In genomic region chr3:149609595-149609994, GRCh38 we compare ENCODE assay signal across 12 cellular contexts. TPM values are rescaled to one million over a fixed set of nuclear protein-coding genes. Genes with fewer than 3 reads are reported as not detected.
A peak's percentile ranks its signal among the peaks of the same experiment; 100 is the strongest.
DNase-seq lines count a peak whose midpoint lies in the region; ATAC-seq and TF ChIP-seq lines count a peak whose summit lies in the region.
"Had no signal": no experiment of that assay in that cellular context is flagged by ENCODE, and none has a peak within 500 bp of the region (broad histone marks: within the 10 kb centered on the region; RNA-seq: fewer than 3 reads in every experiment).

No MANE protein-coding gene starts in this region.

- H3K27me3 ChIP-seq in right lobe of liver (no peaks in the 10 kb centered on the region), SJCRH30 (no peaks in the 10 kb centered on the region)
- H3K27me3 ChIP-seq: gastrocnemius medialis had no signal

- DNase-seq in right lobe of liver (no peak), SJCRH30 (no peak), NCI-H1436 (lab: John Stamatoyannopoulos, UW) (no peak), posterior vena cava (ENCODE audit: low spot score) (no peak)
- DNase-seq in activated CD4-positive, alpha-beta T cell treated with anti-CD3 and anti-CD28 coated beads for 4 hours: no peak
- DNase-seq: activated naive CD4-positive, alpha-beta T cell; DND-41; gastrocnemius medialis had no signal

- WGBS in right lobe of liver (ENCODE audit: insufficient coverage, low coverage, low lambda C conversion rate, missing lambda C conversion rate): 22% methylated on average over 4 of the region's 4 CpGs

- H3K4me3 ChIP-seq in right lobe of liver: no peak overlapping the region
- H3K4me3 ChIP-seq in SJCRH30: no peak overlapping the region
- H3K4me3 ChIP-seq: gastrocnemius medialis had no signal

- TF ChIP-seq POLR2A in right lobe of liver (IDR thresholded peaks at IDR 0.05): no peak

- TF ChIP-seq CTCF in right lobe of liver (IDR thresholded peaks at IDR 0.05): no peak

- peak; percentile 94 for ATAC-seq in GM18508 (IDR thresholded peaks at IDR 0.05; ENCODE audit: insufficient read depth, unreplicated experiment)
- peak; percentile 98 for ATAC-seq in GM21529 (IDR thresholded peaks at IDR 0.05; ENCODE audit: unreplicated experiment)
- ATAC-seq in HG03432 (IDR thresholded peaks at IDR 0.05; ENCODE audit: unreplicated experiment): peak; percentile 96
- peak; percentile 48 to 76 (median 70) for ATAC-seq in right lobe of liver

- intact Hi-C loops in right lobe of liver (cut with DNase I) (no loop called here), posterior vena cava (cut with DNase I) (no loop called here)

- peaks cover 0 to 27% (median 13%) of the 10 kb centered on the region in 4 donors for H3K4me1 ChIP-seq in right lobe of liver
- H3K4me1 ChIP-seq in SJCRH30: peaks cover 17% of the 10 kb centered on the region

- peak overlapping the region; percentile 53 to 71 (median 67) for H3K27ac ChIP-seq in right lobe of liver
- H3K27ac ChIP-seq in SJCRH30: no peak overlapping the region
- H3K27ac ChIP-seq: KMS-11 had no signal

- H3K9me3 ChIP-seq in right lobe of liver: no peaks in the 10 kb centered on the region
- no peaks in the 10 kb centered on the region for H3K9me3 ChIP-seq in SJCRH30 (replicated peaks)
- H3K9me3 ChIP-seq: gastrocnemius medialis had no signal

- H3K36me3 ChIP-seq in right lobe of liver (no peaks in the 10 kb centered on the region), SJCRH30 (no peaks in the 10 kb centered on the region)
- H3K36me3 ChIP-seq: gastrocnemius medialis had no signal

RNA-seq across cellular contexts. Expression of gene WWTR1, which starts 48.2 kb away (rescaled TPM):
- total RNA-seq in right lobe of liver (10 to 100 TPM; 10.6 to 19.7 (median 15.3) TPM), posterior vena cava (100 to 1,000 TPM; 177 to 201 TPM)
- total RNA-seq in SJCRH30 (2014; rRNA removed; shearing (Covaris generic)): 48.0 and 49.1 TPM in 2 replicates
